8 cellular contexts compared by ENCODE assay signal in the genomic region with DNA sequence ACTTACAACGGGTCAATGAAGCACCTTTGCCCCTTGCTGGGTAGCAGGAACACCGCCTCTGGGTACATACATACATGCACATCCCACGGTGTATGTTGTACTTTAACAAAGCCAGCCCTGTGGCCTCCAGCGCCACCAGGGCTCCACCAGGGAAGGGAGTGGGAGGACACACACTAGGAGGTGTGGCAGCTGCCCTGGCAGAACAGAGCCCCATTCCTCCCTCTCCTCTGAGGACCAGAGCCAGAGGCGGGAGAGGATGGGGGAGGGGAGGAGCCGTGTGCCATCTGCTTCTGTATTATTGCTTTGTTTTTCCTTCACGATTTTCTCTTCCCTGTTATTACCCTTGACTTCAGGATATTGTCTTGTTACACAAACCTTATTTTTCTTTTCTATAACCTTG.
DNase-seq lines count a peak whose midpoint lies in the region; ATAC-seq and TF ChIP-seq lines count a peak whose summit lies in the region.

No MANE protein-coding gene starts in this region.

- BruUV-seq in MCF 10A (replicated peaks; lab: Mats Ljungman, UMichigan): no TSS peak

- no peak for TF ChIP-seq POLR2A in breast epithelium (IDR thresholded peaks at IDR 0.05)

- H3K27me3 Mint-ChIP-seq in MCF 10A (ENCODE audit: insufficient read depth, unreplicated experiment): no peaks in the 10 kb centered on the region
- no peaks in the 10 kb centered on the region for H3K27me3 Mint-ChIP-seq in activated naive CD8-positive, alpha-beta T cell

- no peak overlapping the region for H3K4me3 ChIP-seq in breast epithelium
- H3K4me3 ChIP-seq in lung: no peak overlapping the region
- H3K4me3 ChIP-seq in aorta (ENCODE audit: low read length in 2 of 2): no peak overlapping the region

- peak in 1 of 2 donors; percentile 24 for DNase-seq in breast epithelium (ENCODE audit: low spot score in 2 of 2)
- DNase-seq in MCF 10A (ENCODE audit: unreplicated experiment): no peak
- DNase-seq in lung (ENCODE audit: low spot score): no peak
- DNase-seq in aorta: no peak
- no peak for DNase-seq in stimulated activated naive CD4-positive, alpha-beta T cell treated with Interleukin-2 at 50 U/mL for 16 hours (lab: John Stamatoyannopoulos, UW)
- DNase-seq in AG08396 (ENCODE audit: low spot score): no peak

- TF ChIP-seq CTCF in breast epithelium (IDR thresholded peaks at IDR 0.05): no peak
- no peak for TF ChIP-seq CTCF in MCF 10A (IDR thresholded peaks at IDR 0.05; ENCODE audit: unreplicated experiment)
- TF ChIP-seq CTCF in lung (IDR thresholded peaks at IDR 0.05; ENCODE audit: control extremely low read depth, extremely low read depth): no peak

- ATAC-seq in lung (ENCODE audit: insufficient read depth, low FRiP score): no peak
- peak; percentile 27 for ATAC-seq in aorta (ENCODE audit: low FRiP score)
- no peak for ATAC-seq in HG03135 (IDR thresholded peaks at IDR 0.05; ENCODE audit: unreplicated experiment)

- H3K4me1 ChIP-seq in breast epithelium: peaks cover 0 to 2% of the 10 kb centered on the region in 2 donors
- H3K4me1 ChIP-seq in lung (ENCODE audit: control insufficient read depth in 2 of 2, insufficient read depth in 2 of 2, low read length in 2 of 2): peaks cover 2 to 5% of the 10 kb centered on the region in 2 donors
- no peaks in the 10 kb centered on the region for H3K4me1 ChIP-seq in aorta (ENCODE audit: control insufficient read depth in 1 of 2, insufficient read depth in 2 of 2, low read length in 2 of 2)

- H3K36me3 ChIP-seq in breast epithelium: no peaks in the 10 kb centered on the region
- peaks cover 2 to 4% of the 10 kb centered on the region in 2 donors for H3K36me3 ChIP-seq in lung (ENCODE audit: control insufficient read depth in 2 of 2, insufficient read depth in 2 of 2, low read length in 2 of 2)
- no peaks in the 10 kb centered on the region for H3K36me3 ChIP-seq in aorta (ENCODE audit: control insufficient read depth in 1 of 2, insufficient read depth in 2 of 2, low read length in 1 of 2)

- peaks cover 11% of the 10 kb centered on the region for H3K36me3 Mint-ChIP-seq in MCF 10A (ENCODE audit: insufficient read depth, unreplicated experiment)
- H3K36me3 Mint-ChIP-seq in activated naive CD8-positive, alpha-beta T cell: peaks cover 30% of the 10 kb centered on the region

- no peak overlapping the region for H3K4me3 Mint-ChIP-seq in MCF 10A (ENCODE audit: unreplicated experiment)
- peak overlapping the region; percentile 38 for H3K4me3 Mint-ChIP-seq in activated naive CD8-positive, alpha-beta T cell

- no peak overlapping the region for H3K27ac Mint-ChIP-seq in MCF 10A (ENCODE audit: low read depth, unreplicated experiment)
- H3K27ac Mint-ChIP-seq in activated naive CD8-positive, alpha-beta T cell: peak overlapping the region; percentile 91

- H3K27ac ChIP-seq in breast epithelium: peak overlapping the region; percentile 23 to 60
- peak overlapping the region; percentile 5 to 69 for H3K27ac ChIP-seq in lung (ENCODE audit: low read depth in 1 of 2, low read length in 1 of 2)
- H3K27ac ChIP-seq in aorta (ENCODE audit: low read depth in 1 of 2, low read length in 2 of 2): no peak overlapping the region

- intact Hi-C loops in breast epithelium (cut with DNase I; ENCODE audit: low total_unique reads) (loop anchor here (10.0 kb wide), 1 partner anchor 283 kb away; no protein-coding TSS in a partner anchor), MCF 10A (cut with micrococcal nuclease) (no loop called here), aorta (cut with DNase I) (loop anchor here in 1 of 2 donors (5.0 kb wide), 1 partner anchor 286 kb away; no protein-coding TSS in a partner anchor)

- 65 to 84% methylated on average over 7 of the region's 7 CpGs for WGBS in lung, 2 donors
- WGBS in aorta, 2 donors: 49% methylated on average over 7 of the region's 7 CpGs

- no peaks in the 10 kb centered on the region for H3K27me3 ChIP-seq in breast epithelium
- no peaks in the 10 kb centered on the region for H3K27me3 ChIP-seq in lung (ENCODE audit: control insufficient read depth, insufficient read depth)
- no peaks in the 10 kb centered on the region for H3K27me3 ChIP-seq in aorta (ENCODE audit: control insufficient read depth in 1 of 2, insufficient read depth in 2 of 2, low read length in 1 of 2)

- H3K9me3 Mint-ChIP-seq in MCF 10A (ENCODE audit: unreplicated experiment): no peaks in the 10 kb centered on the region
- no peaks in the 10 kb centered on the region for H3K9me3 Mint-ChIP-seq in activated naive CD8-positive, alpha-beta T cell (ENCODE audit: low read depth)

- H3K4me1 Mint-ChIP-seq in MCF 10A (ENCODE audit: insufficient read depth, unreplicated experiment): peaks cover 7% of the 10 kb centered on the region
- peaks cover 67% of the 10 kb centered on the region for H3K4me1 Mint-ChIP-seq in activated naive CD8-positive, alpha-beta T cell (ENCODE audit: low read depth)

- H3K9me3 ChIP-seq in breast epithelium (no peaks in the 10 kb centered on the region), lung (ENCODE audit: control insufficient read depth in 2 of 2, insufficient read depth in 1 of 2, low read length in 1 of 2) (no peaks in the 10 kb centered on the region), aorta (ENCODE audit: control insufficient read depth, low read length) (no peaks in the 10 kb centered on the region)

- POLR2A ChIA-PET in MCF 10A (lab: Yijun Ruan, JAX): interaction anchor here (2.0 kb wide), 1 partner anchor 332 kb away, joined by 8 read pairs; no protein-coding TSS in a partner anchor

- CTCF ChIA-PET in MCF 10A (lab: Yijun Ruan, JAX): interaction anchor here (0.7 to 7.2 kb wide), 11 partner anchors 10 to 452 kb away, joined by 3 to 136 read pairs (median 5); no protein-coding TSS in a partner anchor

Comparison
In these comparisons a context has a peak if more than half of its experiments do, and no peak if none do; other contexts are left out.
1. H3K27ac ChIP-seq: peak in breast epithelium (2 of 2) and lung (2 of 2); none in aorta (0 of 2).